10 cellular contexts compared by ENCODE assay signal in genomic region chr5:141875022-141875740, GRCh38. TPM values are rescaled to one million over a fixed set of nuclear protein-coding genes. Genes with fewer than 3 reads are reported as not detected.
DNase-seq lines count a peak whose midpoint lies in the region; ATAC-seq lines count a peak whose summit lies in the region.
"Had no signal": no experiment of that assay in that cellular context is flagged by ENCODE, and none has a peak within 500 bp of the region (broad histone marks: within the 10 kb centered on the region; RNA-seq: fewer than 3 reads in every experiment).

No MANE protein-coding gene starts in this region.

- no peak overlapping the region for H3K27ac ChIP-seq in urinary bladder (ENCODE audit: low read depth)

- no peaks in the 10 kb centered on the region for H3K36me3 ChIP-seq in urinary bladder (ENCODE audit: insufficient read depth)

- no peak for ATAC-seq in activated naive CD8-positive, alpha-beta T cell treated with anti-CD3 and anti-CD28 coated beads, Interleukin-2, amount 10 ng/mL, durations not matched to agents 7 days and 5 days (ENCODE audit: low read depth)
- ATAC-seq in activated naive CD8-positive, alpha-beta T cell treated with anti-CD3 and anti-CD28 coated beads, Interleukin-2, amount 50 U/mL, for 24 hours, result no peak
- ATAC-seq in natural killer cell treated with Interleukin-12 subunit alpha and Interleukin-12 subunit beta and Interleukin-15 and Interleukin-18, amount 100 ng/mL, for 72 hours, result no peak
- no peak for ATAC-seq in HG03442 (IDR thresholded peaks at IDR 0.05; ENCODE audit: unreplicated experiment)
- no peak for ATAC-seq in GM21381 (IDR thresholded peaks at IDR 0.05; ENCODE audit: unreplicated experiment)
- ATAC-seq in HG03520 (IDR thresholded peaks at IDR 0.05; ENCODE audit: unreplicated experiment), result no peak

- 18% methylated on average over 9 of the region's 9 CpGs for WGBS in urinary bladder

- H3K27me3 Mint-ChIP-seq in activated naive CD8-positive, alpha-beta T cell treated with anti-CD3 and anti-CD28 coated beads, Interleukin-2, amount 10 ng/mL, durations not matched to agents 7 days and 5 days, result peaks cover 81% of the 10 kb centered on the region
- H3K27me3 Mint-ChIP-seq in activated naive CD8-positive, alpha-beta T cell treated with anti-CD3 and anti-CD28 coated beads, Interleukin-2, amount 50 U/mL, for 24 hours, result peaks cover 75% of the 10 kb centered on the region
- H3K27me3 Mint-ChIP-seq in natural killer cell treated with Interleukin-12 subunit alpha and Interleukin-12 subunit beta and Interleukin-15 and Interleukin-18, amount 100 ng/mL, for 72 hours, result peaks cover 6 to 39% of the 10 kb centered on the region in 2 donors

- peaks cover 24% of the 10 kb centered on the region for H3K4me1 Mint-ChIP-seq in activated naive CD8-positive, alpha-beta T cell treated with anti-CD3 and anti-CD28 coated beads, Interleukin-2, amount 10 ng/mL, durations not matched to agents 7 days and 5 days
- peaks cover 20% of the 10 kb centered on the region for H3K4me1 Mint-ChIP-seq in activated naive CD8-positive, alpha-beta T cell treated with anti-CD3 and anti-CD28 coated beads, Interleukin-2, amount 50 U/mL, for 24 hours
- peaks cover 51 to 62% of the 10 kb centered on the region in 2 donors for H3K4me1 Mint-ChIP-seq in natural killer cell treated with Interleukin-12 subunit alpha and Interleukin-12 subunit beta and Interleukin-15 and Interleukin-18, amount 100 ng/mL, for 72 hours (ENCODE audit: low read depth in 2 of 2)

- DNase-seq in activated naive CD8-positive, alpha-beta T cell treated with anti-CD3 and anti-CD28 coated beads, Interleukin-2, amount 10 ng/mL, durations not matched to agents 7 days and 5 days, result peak; percentile 21
- DNase-seq in activated naive CD8-positive, alpha-beta T cell treated with anti-CD3 and anti-CD28 coated beads, Interleukin-2, amount 50 U/mL, for 24 hours, result no peak
- DNase-seq in epidermal melanocyte (ENCODE audit: insufficient read length, low spot score), result peak; percentile 1
- DNase-seq in natural killer cell treated with Interleukin-12 subunit alpha and Interleukin-12 subunit beta and Interleukin-15 and Interleukin-18, amount 100 ng/mL, for 72 hours (ENCODE audit: low spot score), result no peak
- DNase-seq: mesenchymal stem cell, NCI-H2029 treated with DMSO at 0.1 percent for 48 hours had no signal

- peak overlapping the region; percentile 55 for H3K4me3 ChIP-seq in urinary bladder (ENCODE audit: low read depth, low read length)

- H3K4me3 Mint-ChIP-seq in activated naive CD8-positive, alpha-beta T cell treated with anti-CD3 and anti-CD28 coated beads, Interleukin-2, amount 10 ng/mL, durations not matched to agents 7 days and 5 days, result peak overlapping the region; percentile 12
- H3K4me3 Mint-ChIP-seq in activated naive CD8-positive, alpha-beta T cell treated with anti-CD3 and anti-CD28 coated beads, Interleukin-2, amount 50 U/mL, for 24 hours, result no peak overlapping the region
- H3K4me3 Mint-ChIP-seq in natural killer cell treated with Interleukin-12 subunit alpha and Interleukin-12 subunit beta and Interleukin-15 and Interleukin-18, amount 100 ng/mL, for 72 hours, result peak overlapping the region; percentile 53

- no peaks in the 10 kb centered on the region for H3K4me1 ChIP-seq in urinary bladder (ENCODE audit: insufficient read depth)

- H3K9me3 Mint-ChIP-seq in activated naive CD8-positive, alpha-beta T cell treated with anti-CD3 and anti-CD28 coated beads, Interleukin-2, amount 10 ng/mL, durations not matched to agents 7 days and 5 days, result no peaks in the 10 kb centered on the region
- no peaks in the 10 kb centered on the region for H3K9me3 Mint-ChIP-seq in activated naive CD8-positive, alpha-beta T cell treated with anti-CD3 and anti-CD28 coated beads, Interleukin-2, amount 50 U/mL, for 24 hours
- no peaks in the 10 kb centered on the region for H3K9me3 Mint-ChIP-seq in natural killer cell treated with Interleukin-12 subunit alpha and Interleukin-12 subunit beta and Interleukin-15 and Interleukin-18, amount 100 ng/mL, for 72 hours

- H3K36me3 Mint-ChIP-seq in activated naive CD8-positive, alpha-beta T cell treated with anti-CD3 and anti-CD28 coated beads, Interleukin-2, amount 10 ng/mL, durations not matched to agents 7 days and 5 days, result no peaks in the 10 kb centered on the region
- H3K36me3 Mint-ChIP-seq in activated naive CD8-positive, alpha-beta T cell treated with anti-CD3 and anti-CD28 coated beads, Interleukin-2, amount 50 U/mL, for 24 hours (ENCODE audit: low read depth), result no peaks in the 10 kb centered on the region
- H3K36me3 Mint-ChIP-seq in natural killer cell treated with Interleukin-12 subunit alpha and Interleukin-12 subunit beta and Interleukin-15 and Interleukin-18, amount 100 ng/mL, for 72 hours, result no peaks in the 10 kb centered on the region

- H3K27ac Mint-ChIP-seq in activated naive CD8-positive, alpha-beta T cell treated with anti-CD3 and anti-CD28 coated beads, Interleukin-2, amount 10 ng/mL, durations not matched to agents 7 days and 5 days, result no peak overlapping the region
- H3K27ac Mint-ChIP-seq in activated naive CD8-positive, alpha-beta T cell treated with anti-CD3 and anti-CD28 coated beads, Interleukin-2, amount 50 U/mL, for 24 hours, result no peak overlapping the region
- peak overlapping the region in 1 of 2 donors; percentile 30 for H3K27ac Mint-ChIP-seq in natural killer cell treated with Interleukin-12 subunit alpha and Interleukin-12 subunit beta and Interleukin-15 and Interleukin-18, amount 100 ng/mL, for 72 hours

- POLR2A ChIA-PET in activated naive CD8-positive, alpha-beta T cell treated with anti-CD3 and anti-CD28 coated beads, Interleukin-2, amount 10 ng/mL, durations not matched to agents 7 days and 5 days (lab: Charles Lee), result interaction anchor here (1.5 kb wide), 1 partner anchor 25 kb away, joined by 6 read pairs; no protein-coding TSS in a partner anchor

RNA-seq across cellular contexts. Expression of gene PCDH1, which starts 3.0 kb away (rescaled TPM):
- not detected for total RNA-seq in activated naive CD8-positive, alpha-beta T cell treated with anti-CD3 and anti-CD28 coated beads, Interleukin-2, amount 10 ng/mL, durations not matched to agents 7 days and 5 days
- 1 to 10 TPM; 1.8 to 5.9 TPM for total RNA-seq in natural killer cell treated with Interleukin-12 subunit alpha and Interleukin-12 subunit beta and Interleukin-15 and Interleukin-18, amount 100 ng/mL, for 72 hours
- 21.1 TPM for total RNA-seq in urinary bladder
- polyA plus RNA-seq in urinary bladder, result 22.5 TPM

RNA-seq across cellular contexts. Expression of gene DELE1, which starts 48.5 kb away (rescaled TPM):
- 10 to 100 TPM; 71.2 to 73.1 TPM for total RNA-seq in activated naive CD8-positive, alpha-beta T cell treated with anti-CD3 and anti-CD28 coated beads, Interleukin-2, amount 10 ng/mL, durations not matched to agents 7 days and 5 days
- 10 to 100 TPM; 70.9 to 93.6 TPM for total RNA-seq in natural killer cell treated with Interleukin-12 subunit alpha and Interleukin-12 subunit beta and Interleukin-15 and Interleukin-18, amount 100 ng/mL, for 72 hours
- 55.9 TPM for total RNA-seq in urinary bladder
- 50.5 TPM for polyA plus RNA-seq in urinary bladder

Comparison
In these comparisons a context has a peak if more than half of its experiments do, and no peak if none do; other contexts are left out.
1. DNase-seq: peak in activated naive CD8-positive, alpha-beta T cell treated with anti-CD3 and anti-CD28 coated beads, Interleukin-2, amount 10 ng/mL, durations not matched to agents 7 days and 5 days (single experiment) and epidermal melanocyte (single experiment); none in activated naive CD8-positive, alpha-beta T cell treated with anti-CD3 and anti-CD28 coated beads, Interleukin-2, amount 50 U/mL, for 24 hours (single experiment) and natural killer cell treated with Interleukin-12 subunit alpha and Interleukin-12 subunit beta and Interleukin-15 and Interleukin-18, amount 100 ng/mL, for 72 hours (single experiment).